10 cellular contexts compared by ENCODE assay signal in the genomic region with DNA sequence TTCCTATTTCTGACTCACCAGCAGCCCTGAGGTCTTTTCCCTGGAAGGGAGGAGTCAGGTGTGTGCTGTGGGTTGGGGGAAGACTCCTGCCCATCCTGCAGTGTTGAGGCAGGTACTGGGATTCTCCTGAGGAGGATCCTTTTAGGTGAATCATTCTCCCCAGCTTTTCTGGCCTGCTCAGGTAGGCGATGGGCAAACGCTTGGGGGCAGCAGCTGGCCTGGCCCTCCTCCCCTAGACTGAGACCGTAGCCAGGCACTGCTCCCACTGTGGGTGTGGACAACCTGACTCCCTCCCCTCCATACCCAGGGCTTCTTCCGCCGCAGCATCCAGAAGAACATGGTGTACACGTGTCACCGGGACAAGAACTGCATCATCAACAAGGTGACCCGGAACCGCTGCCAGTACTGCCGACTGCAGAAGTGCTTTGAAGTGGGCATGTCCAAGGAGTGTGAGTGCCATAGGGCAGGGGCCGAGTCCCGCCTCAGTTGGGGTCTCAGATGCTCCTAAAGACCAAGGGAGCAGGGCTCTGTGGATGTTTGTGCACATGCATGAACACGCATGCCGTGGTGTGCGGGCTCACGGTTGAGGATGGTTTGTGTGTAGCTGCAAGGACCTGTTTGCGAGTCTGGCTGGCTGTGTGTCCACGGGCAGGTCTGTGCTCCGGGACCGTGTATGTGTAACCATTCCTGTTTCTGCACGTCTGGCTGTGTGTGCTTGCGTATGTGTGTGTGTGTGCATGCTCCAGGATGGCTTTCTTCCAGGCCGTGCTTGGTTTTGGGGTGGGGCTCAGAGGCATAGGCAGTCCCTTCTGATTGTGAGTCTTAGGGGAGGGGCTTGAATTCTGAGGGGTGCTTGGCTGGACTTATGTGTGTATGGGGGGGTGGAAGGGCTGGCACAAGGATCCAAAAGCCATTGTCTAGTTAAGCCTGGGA. TPM values are rescaled to one million over a fixed set of nuclear protein-coding genes. Genes with fewer than 3 reads are reported as not detected.
DNase-seq lines count a peak whose midpoint lies in the region; ATAC-seq and TF ChIP-seq lines count a peak whose summit lies in the region.
"Had no signal": no experiment of that assay in that cellular context is flagged by ENCODE, and none has a peak within 500 bp of the region (broad histone marks: within the 10 kb centered on the region; RNA-seq: fewer than 3 reads in every experiment).

No MANE protein-coding gene starts in this region.

- no peaks in the 10 kb centered on the region for H3K9me3 Mint-ChIP-seq in CD8-positive, alpha-beta memory T cell
- H3K9me3 Mint-ChIP-seq in osteocyte (ENCODE audit: unreplicated experiment): no peaks in the 10 kb centered on the region

- no peak overlapping the region for H3K27ac ChIP-seq in CD8-positive, alpha-beta memory T cell (ENCODE audit: low read depth, low read length)
- H3K27ac ChIP-seq in WERI-Rb-1: peak overlapping the region; percentile 50; the same call in 1 of the 2 replicates
- peak overlapping the region in 3 of 4 donors; percentile 95 to 99 (median 97) for H3K27ac ChIP-seq in gastroesophageal sphincter

- H3K4me3 ChIP-seq in CD8-positive, alpha-beta memory T cell (ENCODE audit: low read length): no peak overlapping the region
- H3K4me3 ChIP-seq in WERI-Rb-1 (ENCODE audit: low read depth, low read length) (no peak overlapping the region), gastroesophageal sphincter (no peak overlapping the region)

- H3K4me3 Mint-ChIP-seq in CD8-positive, alpha-beta memory T cell: no peak overlapping the region
- no peak overlapping the region for H3K4me3 Mint-ChIP-seq in osteocyte (ENCODE audit: unreplicated experiment)

- H3K36me3 Mint-ChIP-seq in CD8-positive, alpha-beta memory T cell: peaks cover 0 to 54% (median 8%) of the 10 kb centered on the region in 3 donors
- H3K36me3 Mint-ChIP-seq in osteocyte (ENCODE audit: unreplicated experiment): peaks cover 32% of the 10 kb centered on the region

- WGBS in gastroesophageal sphincter (ENCODE audit: low coverage in 1 of 2), 2 donors: 34% methylated on average over 6 of the region's 23 CpGs; no CpG with 5 or more reads in 1 of the 2 donors

- no peak for TF ChIP-seq EP300 in gastroesophageal sphincter (IDR thresholded peaks at IDR 0.05)

- CTCF ChIA-PET in CD8-positive, alpha-beta memory T cell (lab: Charles Lee): interaction anchor here (13.7 kb wide), 1 partner anchor 45 kb away, joined by 365 read pairs; a partner anchor contains a TSS

- peaks cover 48 to 63% (median 54%) of the 10 kb centered on the region in 3 donors for H3K4me1 Mint-ChIP-seq in CD8-positive, alpha-beta memory T cell
- H3K4me1 Mint-ChIP-seq in osteocyte (ENCODE audit: unreplicated experiment): peaks cover 60% of the 10 kb centered on the region

- H3K27me3 Mint-ChIP-seq in CD8-positive, alpha-beta memory T cell: no peaks in the 10 kb centered on the region
- H3K27me3 Mint-ChIP-seq in osteocyte (ENCODE audit: unreplicated experiment): no peaks in the 10 kb centered on the region

- no peaks in the 10 kb centered on the region for H3K27me3 ChIP-seq in CD8-positive, alpha-beta memory T cell (ENCODE audit: insufficient read depth, low read length, poor library complexity, severe bottlenecking)
- H3K27me3 ChIP-seq in WERI-Rb-1 (ENCODE audit: insufficient read depth, low read depth, severe bottlenecking) (no peaks in the 10 kb centered on the region), gastroesophageal sphincter (no peaks in the 10 kb centered on the region)

- POLR2A ChIA-PET in CD8-positive, alpha-beta memory T cell (lab: Charles Lee): no interaction called here

- no peaks in the 10 kb centered on the region for H3K9me3 ChIP-seq in CD8-positive, alpha-beta memory T cell (ENCODE audit: low read length)
- H3K9me3 ChIP-seq in WERI-Rb-1 (ENCODE audit: severe bottlenecking) (no peaks in the 10 kb centered on the region), gastroesophageal sphincter (no peaks in the 10 kb centered on the region)

- H3K4me1 ChIP-seq in CD8-positive, alpha-beta memory T cell (ENCODE audit: insufficient read depth, low read length): peaks cover 37% of the 10 kb centered on the region
- H3K4me1 ChIP-seq in gastroesophageal sphincter: peaks cover 16 to 93% (median 57%) of the 10 kb centered on the region in 3 donors

- peak in 1 of 5 donors; percentile 49 for DNase-seq in CD8-positive, alpha-beta memory T cell
- no peak for DNase-seq in WERI-Rb-1
- no peak for DNase-seq in osteocyte (ENCODE audit: extremely low spot score, unreplicated experiment)
- no peak for DNase-seq in NCI-H2107 (lab: John Stamatoyannopoulos, UW)
- no peak for DNase-seq in activated CD4-positive, CD25-positive, alpha-beta regulatory T cell treated with anti-CD3 and anti-CD28 coated beads, Interleukin-2, amount 50 U/mL, for 72 hours

- peak overlapping the region; percentile 21 to 90 (median 84) for H3K27ac Mint-ChIP-seq in CD8-positive, alpha-beta memory T cell
- peak overlapping the region; percentile 18 for H3K27ac Mint-ChIP-seq in osteocyte (ENCODE audit: unreplicated experiment)

- TF ChIP-seq POLR2A in gastroesophageal sphincter (IDR thresholded peaks at IDR 0.05): no peak

- peaks cover 18% of the 10 kb centered on the region for H3K36me3 ChIP-seq in CD8-positive, alpha-beta memory T cell (ENCODE audit: insufficient read depth, low read length)
- peaks cover 53% of the 10 kb centered on the region for H3K36me3 ChIP-seq in WERI-Rb-1
- H3K36me3 ChIP-seq in gastroesophageal sphincter: peaks cover 0 to 64% of the 10 kb centered on the region in 2 donors

- ATAC-seq in gastroesophageal sphincter (no peak), HG02588 (IDR thresholded peaks at IDR 0.05; ENCODE audit: unreplicated experiment) (no peak), HG03039 (IDR thresholded peaks at IDR 0.05; ENCODE audit: unreplicated experiment) (no peak)

- TF ChIP-seq CTCF in WERI-Rb-1 (IDR thresholded peaks at IDR 0.05; ENCODE audit: low read depth, low read length) (no peak), gastroesophageal sphincter (IDR thresholded peaks at IDR 0.05) (no peak), osteocyte (IDR thresholded peaks at IDR 0.05) (no peak)

RNA-seq across cellular contexts. Expression of a gene that starts 14.8 kb away (rescaled TPM):
- total RNA-seq in CD8-positive, alpha-beta memory T cell: under 1 TPM in 1 of 2 experiments, not detected in 1; 0.24 TPM
- polyA plus RNA-seq in CD8-positive, alpha-beta memory T cell: 0.40 TPM
- total RNA-seq in gastroesophageal sphincter (1 to 10 TPM in 1 of 4 donors, not detected in 3; 2.5 TPM), osteocyte (0.40 TPM in 1 of 2 replicates, not detected in the other)
- total RNA-seq: frontal cortex, urinary bladder had no signal

RNA-seq across cellular contexts. Expression of a gene that starts 40.8 kb away (rescaled TPM):
- total RNA-seq in CD8-positive, alpha-beta memory T cell: 10 to 100 TPM; 37.4 to 37.8 TPM
- polyA plus RNA-seq in CD8-positive, alpha-beta memory T cell: 14.0 TPM
- total RNA-seq in gastroesophageal sphincter: 10 to 100 TPM; 18.5 to 41.8 (median 28.5) TPM
- 62.6 and 65.2 TPM in 2 replicates for total RNA-seq in osteocyte
